Comparison of ENCODE assay signal across 8 cellular contexts in the genomic region with DNA sequence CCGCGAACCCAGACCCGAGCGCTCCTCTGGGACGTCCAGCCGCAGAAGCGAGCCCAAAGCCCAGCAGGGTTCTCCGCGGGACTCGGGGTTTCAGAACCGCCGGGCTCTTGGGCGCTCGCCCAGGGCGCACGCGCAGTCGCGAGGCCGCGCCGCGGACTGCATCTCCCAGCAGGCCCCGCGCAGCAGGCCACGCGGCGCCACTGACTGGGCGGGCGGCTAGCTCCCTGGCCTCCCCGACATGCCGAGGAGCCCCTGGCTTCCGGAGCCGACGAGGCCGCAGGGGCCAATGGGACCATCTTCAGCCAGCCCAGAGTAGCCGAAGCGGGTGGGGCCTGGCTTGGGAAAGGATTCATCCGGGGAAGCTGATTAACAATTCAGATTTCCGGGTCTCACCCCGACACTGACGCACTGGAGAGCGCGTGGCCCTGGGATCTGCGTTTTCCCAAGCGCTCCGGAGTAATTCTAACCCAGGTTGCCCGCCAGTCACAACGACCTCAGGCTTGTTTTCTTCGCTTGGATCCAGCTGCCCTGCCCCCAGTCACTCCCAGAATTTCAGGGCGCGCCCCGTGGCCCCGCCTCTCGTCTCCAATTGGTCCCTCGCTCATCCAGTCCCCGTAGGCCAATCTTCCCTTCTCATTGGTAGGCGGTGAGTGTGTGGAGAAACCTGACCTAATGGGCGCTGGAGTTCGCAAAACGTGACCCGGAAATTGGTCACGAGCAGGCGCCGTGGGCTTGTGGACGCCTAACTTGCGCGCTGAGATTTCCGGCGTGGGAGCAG. TPM values are rescaled to one million over a fixed set of nuclear protein-coding genes. Genes with fewer than 3 reads are reported as not detected.
DNase-seq lines count a peak whose midpoint lies in the region; ATAC-seq and TF ChIP-seq lines count a peak whose summit lies in the region.

A gene (plus strand): TSS at position 745 of the 778 bp plus-strand sequence. CDS start 328 bp downstream, outside the sequence.

- peak; percentile 82 to 95 (median 90) for DNase-seq in CD8-positive, alpha-beta T cell
- peak; percentile 82 for DNase-seq in HS-5 (ENCODE audit: low read depth)
- peak; percentile 94 for DNase-seq in NK-92 treated with Interleukin-12 subunit alpha and Interleukin-12 subunit beta, amount 100 ng/mL, for 24 hours (lab: John Stamatoyannopoulos, UW)
- peak; percentile 95 for DNase-seq in activated CD8-positive, alpha-beta memory T cell treated with anti-CD3 and anti-CD28 coated beads for 24 hours
- DNase-seq in effector memory CD4-positive, alpha-beta T cell: peak; percentile 83 to 89 (median 86)
- peak; percentile 99 for DNase-seq in lung microvascular endothelial cell (ENCODE audit: low read depth in 2 of 2)
- DNase-seq in stimulated activated CD4-positive, alpha-beta T cell treated with anti-CD3 and anti-CD28 coated beads, TNF-alpha, amount 100 ng/mL, for 48 hours (ENCODE audit: low read depth in 3 of 3): peak; percentile 81 to 90 (median 90)

- CTCF ChIA-PET in CD8-positive, alpha-beta T cell (lab: Charles Lee): interaction anchor here (0.7 to 1.7 kb wide), 6 partner anchors 10 to 148 kb away, joined by 3 to 5 read pairs (median 4); a partner anchor contains a TSS

- peak; percentile 88 for ATAC-seq in CD8-positive, alpha-beta T cell
- peak; percentile 66 for ATAC-seq in GM19468 (IDR thresholded peaks at IDR 0.05; ENCODE audit: extremely low read depth, unreplicated experiment)

- peaks cover 56% of the 10 kb centered on the region for H3K4me1 Mint-ChIP-seq in CD8-positive, alpha-beta T cell (ENCODE audit: low read depth)

- TF ChIP-seq CTCF in CD8-positive, alpha-beta T cell (IDR thresholded peaks at IDR 0.05): no peak

- H3K27ac ChIP-seq in CD8-positive, alpha-beta T cell (ENCODE audit: low read depth, low read length): peak within 1 kb of the TSS; percentile 96
- peak within 1 kb of the TSS; percentile 88 for H3K27ac ChIP-seq in effector memory CD4-positive, alpha-beta T cell (ENCODE audit: insufficient read depth, low read length, poor library complexity, severe bottlenecking)

- POLR2A ChIA-PET in CD8-positive, alpha-beta T cell (lab: Charles Lee): interaction anchor here (0.6 to 4.0 kb wide), 30 partner anchors 9 to 294 kb away, joined by 3 to 39 read pairs (median 5); a partner anchor contains a TSS

- H3K4me3 Mint-ChIP-seq in CD8-positive, alpha-beta T cell: peak within 1 kb of the TSS; percentile 89

- peaks cover 7% of the 10 kb centered on the region for H3K9me3 Mint-ChIP-seq in CD8-positive, alpha-beta T cell

- H3K27me3 ChIP-seq in CD8-positive, alpha-beta T cell (ENCODE audit: insufficient read depth, low read length): no peaks in the 10 kb centered on the region
- H3K27me3 ChIP-seq in effector memory CD4-positive, alpha-beta T cell (replicated peaks; ENCODE audit: control insufficient read depth, insufficient read depth, low read length, poor library complexity, severe bottlenecking): no peaks in the 10 kb centered on the region

- H3K27ac Mint-ChIP-seq in CD8-positive, alpha-beta T cell: peak within 1 kb of the TSS; percentile 96

- no peaks in the 10 kb centered on the region for H3K27me3 Mint-ChIP-seq in CD8-positive, alpha-beta T cell (ENCODE audit: low read depth)

- intact Hi-C loops in CD8-positive, alpha-beta T cell (cut with DNase I, micrococcal nuclease): loop anchor here (1.0 to 5.0 kb wide), 16 partner anchors 19 to 258 kb away; a partner anchor contains a TSS

- no peaks in the 10 kb centered on the region for H3K9me3 ChIP-seq in CD8-positive, alpha-beta T cell (ENCODE audit: low read length)
- no peaks in the 10 kb centered on the region for H3K9me3 ChIP-seq in effector memory CD4-positive, alpha-beta T cell (ENCODE audit: control insufficient read depth, low read length)

- peak within 1 kb of the TSS; percentile 92 for H3K4me3 ChIP-seq in CD8-positive, alpha-beta T cell (ENCODE audit: low read depth, low read length)
- peak within 1 kb of the TSS; percentile 85 for H3K4me3 ChIP-seq in effector memory CD4-positive, alpha-beta T cell (ENCODE audit: insufficient read depth, low read depth, low read length, poor library complexity, severe bottlenecking)

- peaks cover 47% of the 10 kb centered on the region for H3K36me3 Mint-ChIP-seq in CD8-positive, alpha-beta T cell

- H3K4me1 ChIP-seq in CD8-positive, alpha-beta T cell (ENCODE audit: insufficient read depth, low read length): peaks cover 28% of the 10 kb centered on the region
- peaks cover 20% of the 10 kb centered on the region for H3K4me1 ChIP-seq in effector memory CD4-positive, alpha-beta T cell (ENCODE audit: control insufficient read depth, insufficient read depth, low read length, poor library complexity, severe bottlenecking)

- H3K36me3 ChIP-seq in CD8-positive, alpha-beta T cell (ENCODE audit: insufficient read depth, low read length): peaks cover 17% of the 10 kb centered on the region
- peaks cover 21% of the 10 kb centered on the region for H3K36me3 ChIP-seq in effector memory CD4-positive, alpha-beta T cell (ENCODE audit: control insufficient read depth, insufficient read depth, low read length)

RNA-seq across cellular contexts. Expression of the gene that starts here (rescaled TPM):
- total RNA-seq in CD8-positive, alpha-beta T cell: 10 to 100 TPM; 44.2 to 49.0 TPM
- total RNA-seq in lung microvascular endothelial cell: 28.5 and 43.5 TPM in 2 replicates

Comparison
In these comparisons a context has a peak if more than half of its experiments do, and no peak if none do; other contexts are left out.
1. Peak in every context shown above with its lines: DNase-seq, ATAC-seq, H3K4me3 ChIP-seq and H3K27ac ChIP-seq.